In genomic region chr19:48993175-48994034, GRCh38 we compare ENCODE assay signal across 8 cellular contexts. TPM values are rescaled to one million over a fixed set of nuclear protein-coding genes. Genes with fewer than 3 reads are reported as not detected.
DNase-seq lines count a peak whose midpoint lies in the region; ATAC-seq lines count a peak whose summit lies in the region.

Gene GYS1, minus strand, starts transcription at chr19:48993309. Its CDS starts 197 bp downstream, at chr19:48993112.
Gene RUVBL2, plus strand, starts transcription at chr19:48993887. Its CDS starts 25 bp downstream, at chr19:48993912.

- ATAC-seq in GM19468 (IDR thresholded peaks at IDR 0.05; ENCODE audit: extremely low read depth, unreplicated experiment): peak; percentile 67
- ATAC-seq in effector memory CD8-positive, alpha-beta T cell (replicated peaks): peak; percentile 89
- ATAC-seq in memory B cell (ENCODE audit: low read depth): peak; percentile 88

- no peaks in the 10 kb centered on the region for H3K27me3 Mint-ChIP-seq in effector memory CD8-positive, alpha-beta T cell
- H3K27me3 Mint-ChIP-seq in memory B cell: no peaks in the 10 kb centered on the region

- DNase-seq in COLO668 (lab: John Stamatoyannopoulos, UW; ENCODE audit: unreplicated experiment) (peak; percentile 99), HT-29 (ENCODE audit: low spot score) (peak; percentile 100), NOMO-1 (lab: John Stamatoyannopoulos, UW; ENCODE audit: unreplicated experiment in 2 of 2) (peak; percentile 99 to 100), memory B cell (ENCODE audit: low spot score in 2 of 2) (peak; percentile 93 to 98)
- peak; percentile 98 for DNase-seq in activated CD8-positive, alpha-beta memory T cell treated with anti-CD3 and anti-CD28 coated beads for 4 hours (ENCODE audit: low read depth in 2 of 2)
- peak; percentile 97 to 99 (median 99) for DNase-seq in effector memory CD8-positive, alpha-beta T cell
- DNase-seq in stimulated activated CD8-positive, alpha-beta memory T cell treated with anti-CD3 and anti-CD28 coated beads, Interleukin-12 subunit alpha, Interleukin-12 subunit beta, amount 100 ng/mL, for 4 hours (ENCODE audit: low read depth): peak; percentile 99

- H3K9me3 Mint-ChIP-seq in effector memory CD8-positive, alpha-beta T cell: no peaks in the 10 kb centered on the region
- H3K9me3 Mint-ChIP-seq in memory B cell: no peaks in the 10 kb centered on the region

- peak within 1 kb of the TSS; percentile 91 to 96 for H3K27ac Mint-ChIP-seq in effector memory CD8-positive, alpha-beta T cell
- H3K27ac Mint-ChIP-seq in memory B cell: peak within 1 kb of the TSS; percentile 95

- H3K4me3 Mint-ChIP-seq in effector memory CD8-positive, alpha-beta T cell: peak within 1 kb of the TSS; percentile 91 to 95
- peak within 1 kb of the TSS; percentile 95 for H3K4me3 Mint-ChIP-seq in memory B cell

- peaks cover 19% of the 10 kb centered on the region for H3K36me3 Mint-ChIP-seq in effector memory CD8-positive, alpha-beta T cell (ENCODE audit: insufficient read depth)
- peaks cover 11% of the 10 kb centered on the region for H3K36me3 Mint-ChIP-seq in memory B cell

- peaks cover 28 to 45% of the 10 kb centered on the region in 2 donors for H3K4me1 Mint-ChIP-seq in effector memory CD8-positive, alpha-beta T cell (ENCODE audit: low read depth in 2 of 2)
- peaks cover 40% of the 10 kb centered on the region for H3K4me1 Mint-ChIP-seq in memory B cell

RNA-seq across cellular contexts. Expression of gene GYS1, which starts in this region (rescaled TPM):
- total RNA-seq in HT-29 (2014; rRNA removed; shearing (Covaris generic)): 67.1 and 71.5 TPM in 2 replicates

RNA-seq across cellular contexts. Expression of gene RUVBL2, which starts in this region (rescaled TPM):
- 562 and 566 TPM in 2 replicates for total RNA-seq in HT-29 (2014; rRNA removed; shearing (Covaris generic))

Comparison
In these comparisons a context has a peak if more than half of its experiments do, and no peak if none do; other contexts are left out.
1. Peak in every context shown above with its lines: DNase-seq and ATAC-seq.